ENCODE assay signal across 24 cellular contexts in genomic region chr16:4654387-4654901, GRCh38. TPM values are rescaled to one million over a fixed set of nuclear protein-coding genes. Genes with fewer than 3 reads are reported as not detected.
DNase-seq lines count a peak whose midpoint lies in the region; ATAC-seq and TF ChIP-seq lines count a peak whose summit lies in the region.
"Had no signal": no experiment of that assay in that cellular context is flagged by ENCODE, and none has a peak within 500 bp of the region (broad histone marks: within the 10 kb centered on the region; RNA-seq: fewer than 3 reads in every experiment).

No MANE protein-coding gene starts in this region.

- peaks cover 29% of the 10 kb centered on the region for H3K4me1 Mint-ChIP-seq in activated CD8-positive, alpha-beta T cell treated with anti-CD3 and anti-CD28 coated beads, Interleukin-2, amount 10 ng/mL, durations not matched to agents 7 days and 5 days (ENCODE audit: low read depth)
- H3K4me1 Mint-ChIP-seq in activated CD8-positive, alpha-beta T cell treated with anti-CD3 and anti-CD28 coated beads for 36 hours (ENCODE audit: low read depth), result peaks cover 18% of the 10 kb centered on the region
- peaks cover 15% of the 10 kb centered on the region for H3K4me1 Mint-ChIP-seq in activated CD4-positive, alpha-beta memory T cell treated with anti-CD3 and anti-CD28 coated beads for 36 hours (ENCODE audit: low read depth)
- H3K4me1 Mint-ChIP-seq in T-helper 2 cell treated with Interferon-gamma antibody and Interleukin-4, amounts not matched to agents 5 μg/mL and 100 μg/mL, for 36 hours (ENCODE audit: low read depth), result peaks cover 9% of the 10 kb centered on the region

- H2AFZ ChIP-seq in hepatocyte, result no peak overlapping the region

- no peaks in the 10 kb centered on the region for H4K20me1 ChIP-seq in hepatocyte (ENCODE audit: insufficient read depth, poor library complexity, severe bottlenecking)

- no peaks in the 10 kb centered on the region for H3K36me3 ChIP-seq in hepatocyte (replicated peaks; ENCODE audit: insufficient read depth, low read depth)
- no peaks in the 10 kb centered on the region for H3K36me3 ChIP-seq in mucosa of stomach (ENCODE audit: control insufficient read depth, insufficient read depth, low read length)
- peaks cover 8 to 88% (median 62%) of the 10 kb centered on the region in 4 donors for H3K36me3 ChIP-seq in upper lobe of left lung

- peak overlapping the region; percentile 34 for H3K27ac Mint-ChIP-seq in activated CD8-positive, alpha-beta T cell treated with anti-CD3 and anti-CD28 coated beads, Interleukin-2, amount 10 ng/mL, durations not matched to agents 7 days and 5 days
- H3K27ac Mint-ChIP-seq in activated CD8-positive, alpha-beta T cell treated with anti-CD3 and anti-CD28 coated beads for 36 hours, result no peak overlapping the region
- no peak overlapping the region for H3K27ac Mint-ChIP-seq in activated CD4-positive, alpha-beta memory T cell treated with anti-CD3 and anti-CD28 coated beads for 36 hours
- no peak overlapping the region for H3K27ac Mint-ChIP-seq in T-helper 2 cell treated with Interferon-gamma antibody and Interleukin-4, amounts not matched to agents 5 μg/mL and 100 μg/mL, for 36 hours
- H3K27ac Mint-ChIP-seq: activated naive CD4-positive, alpha-beta T cell treated with anti-CD3 and anti-CD28 coated beads, Interleukin-2, amount 50 U/mL, for 24 hours; immature natural killer cell; natural killer cell; stimulated activated memory B cell treated with anti-CD40 and anti-IgM and Interleukin-4, amounts not matched to agents 10 μg/mL and 1 μg/mL and 100 μg/mL, for 72 hours had no signal

- TF ChIP-seq EP300 in upper lobe of left lung (IDR thresholded peaks at IDR 0.05), result peak in 1 of 4 donors; percentile 20

- CTCF ChIA-PET in activated CD8-positive, alpha-beta T cell treated with anti-CD3 and anti-CD28 coated beads, Interleukin-2, amount 10 ng/mL, durations not matched to agents 7 days and 5 days (lab: Charles Lee), result no interaction called here
- CTCF ChIA-PET in activated CD8-positive, alpha-beta T cell treated with anti-CD3 and anti-CD28 coated beads for 36 hours (lab: Charles Lee), result interaction anchor here (1.0 kb wide), 1 partner anchor 30 kb away, joined by 5 read pairs; the partner anchor contains the start of gene MGRN1
- CTCF ChIA-PET in activated CD4-positive, alpha-beta memory T cell treated with anti-CD3 and anti-CD28 coated beads for 36 hours (lab: Charles Lee), result no interaction called here

- peak overlapping the region; percentile 31 for H3K4me2 ChIP-seq in hepatocyte

- H3K4me1 ChIP-seq in hepatocyte (ENCODE audit: insufficient read depth) (peaks cover 24% of the 10 kb centered on the region), mucosa of stomach (ENCODE audit: control insufficient read depth, insufficient read depth, low read length) (peaks cover 42% of the 10 kb centered on the region), upper lobe of left lung (peaks cover 15 to 66% (median 45%) of the 10 kb centered on the region in 4 donors)

- TF ChIP-seq CTCF in activated CD8-positive, alpha-beta T cell treated with anti-CD3 and anti-CD28 coated beads for 36 hours (IDR thresholded peaks at IDR 0.05), result no peak
- TF ChIP-seq CTCF in hepatocyte (IDR thresholded peaks at IDR 0.05; ENCODE audit: poor library complexity), result no peak
- TF ChIP-seq CTCF in upper lobe of left lung (IDR thresholded peaks at IDR 0.05), result peak in 2 of 6 experiments; percentile 21 to 31

- peaks cover 34% of the 10 kb centered on the region for H3K36me3 Mint-ChIP-seq in activated CD8-positive, alpha-beta T cell treated with anti-CD3 and anti-CD28 coated beads, Interleukin-2, amount 10 ng/mL, durations not matched to agents 7 days and 5 days (ENCODE audit: low read depth)
- peaks cover 28% of the 10 kb centered on the region for H3K36me3 Mint-ChIP-seq in activated CD8-positive, alpha-beta T cell treated with anti-CD3 and anti-CD28 coated beads for 36 hours (ENCODE audit: low read depth)
- H3K36me3 Mint-ChIP-seq in activated CD4-positive, alpha-beta memory T cell treated with anti-CD3 and anti-CD28 coated beads for 36 hours, result peaks cover 19% of the 10 kb centered on the region
- H3K36me3 Mint-ChIP-seq in T-helper 2 cell treated with Interferon-gamma antibody and Interleukin-4, amounts not matched to agents 5 μg/mL and 100 μg/mL, for 36 hours (ENCODE audit: low read depth), result peaks cover 32% of the 10 kb centered on the region
- H3K36me3 Mint-ChIP-seq: natural killer cell had no signal

- H3K27me3 Mint-ChIP-seq in activated CD8-positive, alpha-beta T cell treated with anti-CD3 and anti-CD28 coated beads, Interleukin-2, amount 10 ng/mL, durations not matched to agents 7 days and 5 days (ENCODE audit: low read depth), result no peaks in the 10 kb centered on the region
- H3K27me3 Mint-ChIP-seq in activated CD8-positive, alpha-beta T cell treated with anti-CD3 and anti-CD28 coated beads for 36 hours, result no peaks in the 10 kb centered on the region
- H3K27me3 Mint-ChIP-seq in activated CD4-positive, alpha-beta memory T cell treated with anti-CD3 and anti-CD28 coated beads for 36 hours, result no peaks in the 10 kb centered on the region
- no peaks in the 10 kb centered on the region for H3K27me3 Mint-ChIP-seq in T-helper 2 cell treated with Interferon-gamma antibody and Interleukin-4, amounts not matched to agents 5 μg/mL and 100 μg/mL, for 36 hours (ENCODE audit: low read depth)
- H3K27me3 Mint-ChIP-seq: activated naive CD4-positive, alpha-beta T cell treated with anti-CD3 and anti-CD28 coated beads, Interleukin-2, amount 50 U/mL, for 24 hours; central memory CD8-positive, alpha-beta T cell; stimulated activated memory B cell treated with anti-CD40 and anti-IgM and Interleukin-4, amounts not matched to agents 10 μg/mL and 1 μg/mL and 100 μg/mL, for 72 hours had no signal

- no peak overlapping the region for H3K4me3 Mint-ChIP-seq in activated CD8-positive, alpha-beta T cell treated with anti-CD3 and anti-CD28 coated beads, Interleukin-2, amount 10 ng/mL, durations not matched to agents 7 days and 5 days
- H3K4me3 Mint-ChIP-seq in activated CD8-positive, alpha-beta T cell treated with anti-CD3 and anti-CD28 coated beads for 36 hours, result no peak overlapping the region
- no peak overlapping the region for H3K4me3 Mint-ChIP-seq in activated CD4-positive, alpha-beta memory T cell treated with anti-CD3 and anti-CD28 coated beads for 36 hours
- H3K4me3 Mint-ChIP-seq in T-helper 2 cell treated with Interferon-gamma antibody and Interleukin-4, amounts not matched to agents 5 μg/mL and 100 μg/mL, for 36 hours, result no peak overlapping the region
- H3K4me3 Mint-ChIP-seq: activated naive CD4-positive, alpha-beta T cell treated with anti-CD3 and anti-CD28 coated beads, Interleukin-2, amount 50 U/mL, for 24 hours; central memory CD8-positive, alpha-beta T cell; immature natural killer cell; natural killer cell; stimulated activated memory B cell treated with anti-CD40 and anti-IgM and Interleukin-4, amounts not matched to agents 10 μg/mL and 1 μg/mL and 100 μg/mL, for 72 hours had no signal

- H3K4me3 ChIP-seq in hepatocyte (no peak overlapping the region), mucosa of stomach (ENCODE audit: low read length) (no peak overlapping the region), upper lobe of left lung (no peak overlapping the region)
- H3K4me3 ChIP-seq: dorsolateral prefrontal cortex had no signal

- intact Hi-C loops in activated CD8-positive, alpha-beta T cell treated with anti-CD3 and anti-CD28 coated beads for 36 hours (cut with micrococcal nuclease), result no loop called here
- intact Hi-C loops in activated CD4-positive, alpha-beta memory T cell treated with anti-CD3 and anti-CD28 coated beads for 36 hours (cut with micrococcal nuclease), result no loop called here

- peak overlapping the region; percentile 95 for H3K27ac ChIP-seq in hepatocyte
- peak overlapping the region; percentile 44 to 89 (median 77) for H3K27ac ChIP-seq in upper lobe of left lung
- H3K27ac ChIP-seq: 22Rv1, epithelial cell of prostate had no signal

- no peak for ATAC-seq in activated CD8-positive, alpha-beta T cell treated with anti-CD3 and anti-CD28 coated beads, Interleukin-2, amount 10 ng/mL, durations not matched to agents 7 days and 5 days
- ATAC-seq in activated CD8-positive, alpha-beta T cell treated with anti-CD3 and anti-CD28 coated beads for 36 hours, result no peak
- peak; percentile 55 to 91 for ATAC-seq in upper lobe of left lung (ENCODE audit: low FRiP score in 2 of 2)
- ATAC-seq: natural killer cell; stimulated activated memory B cell treated with anti-CD40 and anti-IgM and Interleukin-4, amounts not matched to agents 10 μg/mL and 1 μg/mL and 100 μg/mL, for 72 hours had no signal

- H3K9me3 Mint-ChIP-seq in activated CD8-positive, alpha-beta T cell treated with anti-CD3 and anti-CD28 coated beads, Interleukin-2, amount 10 ng/mL, durations not matched to agents 7 days and 5 days (ENCODE audit: insufficient read depth), result no peaks in the 10 kb centered on the region
- H3K9me3 Mint-ChIP-seq in activated CD8-positive, alpha-beta T cell treated with anti-CD3 and anti-CD28 coated beads for 36 hours, result no peaks in the 10 kb centered on the region
- H3K9me3 Mint-ChIP-seq in activated CD4-positive, alpha-beta memory T cell treated with anti-CD3 and anti-CD28 coated beads for 36 hours, result no peaks in the 10 kb centered on the region
- H3K9me3 Mint-ChIP-seq in T-helper 2 cell treated with Interferon-gamma antibody and Interleukin-4, amounts not matched to agents 5 μg/mL and 100 μg/mL, for 36 hours, result no peaks in the 10 kb centered on the region
- H3K9me3 Mint-ChIP-seq: activated naive CD4-positive, alpha-beta T cell treated with anti-CD3 and anti-CD28 coated beads, Interleukin-2, amount 50 U/mL, for 24 hours; central memory CD8-positive, alpha-beta T cell; immature natural killer cell; natural killer cell; stimulated activated memory B cell treated with anti-CD40 and anti-IgM and Interleukin-4, amounts not matched to agents 10 μg/mL and 1 μg/mL and 100 μg/mL, for 72 hours had no signal

- POLR2A ChIA-PET in activated CD8-positive, alpha-beta T cell treated with anti-CD3 and anti-CD28 coated beads, Interleukin-2, amount 10 ng/mL, durations not matched to agents 7 days and 5 days (lab: Charles Lee), result no interaction called here
- POLR2A ChIA-PET in activated CD8-positive, alpha-beta T cell treated with anti-CD3 and anti-CD28 coated beads for 36 hours (lab: Charles Lee), result interaction anchor here (1.5 kb wide), 1 partner anchor 38 kb away, joined by 4 read pairs; no protein-coding TSS in a partner anchor
- POLR2A ChIA-PET in activated CD4-positive, alpha-beta memory T cell treated with anti-CD3 and anti-CD28 coated beads for 36 hours (lab: Charles Lee), result no interaction called here

- no peaks in the 10 kb centered on the region for H3K9me3 ChIP-seq in hepatocyte (ENCODE audit: low read depth)
- no peaks in the 10 kb centered on the region for H3K9me3 ChIP-seq in mucosa of stomach (ENCODE audit: control insufficient read depth, low read length)
- H3K9me3 ChIP-seq in upper lobe of left lung, result no peaks in the 10 kb centered on the region

- peaks cover 21% of the 10 kb centered on the region for H3K79me2 ChIP-seq in hepatocyte

- DNase-seq in activated CD8-positive, alpha-beta T cell treated with anti-CD3 and anti-CD28 coated beads, Interleukin-2, amount 10 ng/mL, durations not matched to agents 7 days and 5 days, result no peak
- DNase-seq in activated CD8-positive, alpha-beta T cell treated with anti-CD3 and anti-CD28 coated beads for 36 hours, result no peak
- peak; percentile 46 for DNase-seq in hepatocyte (ENCODE audit: low spot score)
- DNase-seq in upper lobe of left lung, result peak in 1 of 2 donors; percentile 89
- DNase-seq in activated CD4-positive, alpha-beta memory T cell treated with anti-CD3 and anti-CD28 coated beads for 36 hours, result no peak
- DNase-seq in stimulated activated CD4-positive, alpha-beta T cell treated with anti-CD3 and anti-CD28 coated beads, Interleukin-4, amount 100 ng/mL, for 1 hour, result no peak
- no peak for DNase-seq in T-helper 2 cell treated with Interferon-gamma antibody and Interleukin-4, amounts not matched to agents 5 μg/mL and 100 μg/mL, for 36 hours (ENCODE audit: low spot score)
- DNase-seq: AML-193; DND-41; dorsolateral prefrontal cortex; immature natural killer cell; natural killer cell; NCI-H1105; NCI-H2029; NCI-H226; NCI-H748 treated with DMSO at 0.1 percent for 48 hours; stimulated activated CD4-positive, alpha-beta T cell treated with anti-CD3 and anti-CD28 coated beads, Interleukin-1b, Interleukin-23, amount 100 ng/mL, for 48 hours; SW 1271 had no signal

- WGBS in hepatocyte (ENCODE audit: low lambda C conversion rate, missing lambda C conversion rate), result 90% methylated on average over 10 of the region's 10 CpGs
- 56 to 69% methylated on average over 9 to 10 of the region's 10 CpGs for WGBS in upper lobe of left lung, 2 donors

- peak overlapping the region; percentile 4 for H3K9ac ChIP-seq in mucosa of stomach (ENCODE audit: low read length)

- no peaks in the 10 kb centered on the region for H3K9me2 ChIP-seq in hepatocyte (replicated peaks; ENCODE audit: insufficient read depth)

- peak in 1 of 4 donors; percentile 15 for TF ChIP-seq POLR2A in upper lobe of left lung (IDR thresholded peaks at IDR 0.05)

- H3K27me3 ChIP-seq in hepatocyte, result no peaks in the 10 kb centered on the region
- H3K27me3 ChIP-seq in mucosa of stomach (ENCODE audit: control insufficient read depth, insufficient read depth, low read length), result no peaks in the 10 kb centered on the region
- no peaks in the 10 kb centered on the region for H3K27me3 ChIP-seq in upper lobe of left lung
- H3K27me3 ChIP-seq: dorsolateral prefrontal cortex had no signal

RNA-seq across cellular contexts. Expression of gene MGRN1, which starts 29.8 kb away (rescaled TPM):
- total RNA-seq in activated CD8-positive, alpha-beta T cell treated with anti-CD3 and anti-CD28 coated beads, Interleukin-2, amount 10 ng/mL, durations not matched to agents 7 days and 5 days, result 10 to 100 TPM; 77.3 to 80.6 TPM
- 10 to 100 TPM; 67.6 to 70.8 TPM for total RNA-seq in activated CD8-positive, alpha-beta T cell treated with anti-CD3 and anti-CD28 coated beads for 36 hours
- total RNA-seq in hepatocyte (24.1 and 29.2 TPM in 2 replicates), upper lobe of left lung (100 to 1,000 TPM in 3 of 6 donors, 10 to 100 TPM in 3; 49.0 to 148 (median 99.1) TPM)
- 30.8 and 32.0 TPM in 2 replicates for polyA plus RNA-seq in hepatocyte
- total RNA-seq in activated CD4-positive, alpha-beta memory T cell treated with anti-CD3 and anti-CD28 coated beads for 36 hours, result 10 to 100 TPM; 72.7 to 73.2 TPM

RNA-seq across cellular contexts. Expression of gene NUDT16L1, which starts 38.9 kb away (rescaled TPM):
- 10 to 100 TPM; 32.6 to 36.2 TPM for total RNA-seq in activated CD8-positive, alpha-beta T cell treated with anti-CD3 and anti-CD28 coated beads, Interleukin-2, amount 10 ng/mL, durations not matched to agents 7 days and 5 days
- 10 to 100 TPM; 22.3 to 25.6 TPM for total RNA-seq in activated CD8-positive, alpha-beta T cell treated with anti-CD3 and anti-CD28 coated beads for 36 hours
- total RNA-seq in hepatocyte (40.4 and 54.8 TPM in 2 replicates), upper lobe of left lung (10 to 100 TPM; 14.9 to 66.0 (median 34.1) TPM)
- polyA plus RNA-seq in hepatocyte, result 78.8 and 80.5 TPM in 2 replicates
- 10 to 100 TPM; 22.2 to 23.6 TPM for total RNA-seq in activated CD4-positive, alpha-beta memory T cell treated with anti-CD3 and anti-CD28 coated beads for 36 hours

RNA-seq across cellular contexts. Expression of gene UBALD1, which starts 39.8 kb away (rescaled TPM):
- 10 to 100 TPM; 15.0 to 18.9 TPM for total RNA-seq in activated CD8-positive, alpha-beta T cell treated with anti-CD3 and anti-CD28 coated beads, Interleukin-2, amount 10 ng/mL, durations not matched to agents 7 days and 5 days
- total RNA-seq in activated CD8-positive, alpha-beta T cell treated with anti-CD3 and anti-CD28 coated beads for 36 hours, result 10 to 100 TPM; 12.2 to 13.4 TPM
- total RNA-seq in hepatocyte (6.1 and 9.9 TPM in 2 replicates), upper lobe of left lung (10 to 100 TPM; 14.9 to 43.9 (median 25.8) TPM)
- polyA plus RNA-seq in hepatocyte, result 25.7 and 36.8 TPM in 2 replicates
- total RNA-seq in activated CD4-positive, alpha-beta memory T cell treated with anti-CD3 and anti-CD28 coated beads for 36 hours, result 10 to 100 TPM; 13.4 to 13.5 TPM

Comparison
In these comparisons a context has a peak if more than half of its experiments do, and no peak if none do; other contexts are left out.
1. ATAC-seq: peak in upper lobe of left lung (2 of 2); none in activated CD8-positive, alpha-beta T cell treated with anti-CD3 and anti-CD28 coated beads, Interleukin-2, amount 10 ng/mL, durations not matched to agents 7 days and 5 days (single experiment) and activated CD8-positive, alpha-beta T cell treated with anti-CD3 and anti-CD28 coated beads for 36 hours (single experiment).